Comparison of ENCODE assay signal across 8 cellular contexts in genomic region chr17:30290696-30291570, GRCh38. TPM values are rescaled to one million over a fixed set of nuclear protein-coding genes. Genes with fewer than 3 reads are reported as not detected.
A peak's percentile ranks its signal among the peaks of the same experiment; 100 is the strongest.
DNase-seq lines count a peak whose midpoint lies in the region; TF ChIP-seq lines count a peak whose summit lies in the region.

No MANE protein-coding gene starts in this region.

- H3F3A ChIP-seq in SK-N-SH (replicated peaks; ENCODE audit: insufficient read depth), result no peaks in the 10 kb centered on the region

- 2% methylated on average over 20 of the region's 22 CpGs for WGBS in SK-N-SH (ENCODE audit: low lambda C conversion rate)
- WGBS in spleen, 5 donors, result 3 to 5% (median 4%) methylated on average over 16 to 22 of the region's 22 CpGs

- intact Hi-C loops in spleen (cut with DNase I; ENCODE audit: low total_unique reads), result no loop called here

- in situ Hi-C loops in astrocyte of the spinal cord (cut with HindIII; ENCODE audit: low sequenced_read_pairs), result no loop called here

- peaks cover 20% of the 10 kb centered on the region for H3K79me2 ChIP-seq in ACC112 (ENCODE audit: control insufficient read depth, insufficient read depth, low read length, unreplicated experiment)
- peaks cover 25% of the 10 kb centered on the region for H3K79me2 ChIP-seq in SK-N-SH (ENCODE audit: insufficient read depth)

- peak overlapping the region; percentile 95 for H3K4me3 ChIP-seq in ACC112 (ENCODE audit: low read depth, low read length)
- peak overlapping the region; percentile 88 to 91 for H3K4me3 ChIP-seq in SK-N-SH (ENCODE audit: low read depth in 2 of 2, low read length in 1 of 2)
- H3K4me3 ChIP-seq in astrocyte of the spinal cord (ENCODE audit: low read depth, low read length), result peak overlapping the region; percentile 93
- peak overlapping the region; percentile 85 to 100 (median 98) for H3K4me3 ChIP-seq in spleen

- H3K27me3 ChIP-seq in ACC112 (ENCODE audit: insufficient read depth, low read length) (no peaks in the 10 kb centered on the region), SK-N-SH (ENCODE audit: insufficient read depth) (no peaks in the 10 kb centered on the region), spleen (replicated peaks in 1 of 7) (peaks cover 0 to 3% (median 0%) of the 10 kb centered on the region in 7 donors)

- H3K36me3 ChIP-seq in ACC112 (ENCODE audit: insufficient read depth, low read length) (peaks cover 19% of the 10 kb centered on the region), SK-N-SH (replicated peaks in 1 of 2; ENCODE audit: control insufficient read depth in 1 of 2, insufficient read depth in 2 of 2, low read length in 1 of 2) (peaks cover 30 to 31% of the 10 kb centered on the region in 2 experiments), spleen (peaks cover 0 to 33% (median 25%) of the 10 kb centered on the region in 6 donors)

- H3K4me1 ChIP-seq in ACC112 (ENCODE audit: control insufficient read depth, insufficient read depth, low read length, unreplicated experiment) (peaks cover 10% of the 10 kb centered on the region), SK-N-SH (ENCODE audit: control insufficient read depth in 1 of 2, insufficient read depth in 2 of 2, low read depth in 1 of 2, low read length in 1 of 2) (peaks cover 0 to 15% of the 10 kb centered on the region in 2 experiments; a peak in 2 of 4 replicates), spleen (peaks cover 10 to 32% (median 21%) of the 10 kb centered on the region in 6 donors)

- POLR2A ChIA-PET in SK-N-SH (lab: Yijun Ruan, JAX), result interaction anchor here (1.5 kb wide), 1 partner anchor 186 kb away, joined by 4 read pairs; no protein-coding TSS in a partner anchor

- H3K9me2 ChIP-seq in SK-N-SH, result no peaks in the 10 kb centered on the region

- TF ChIP-seq POLR2A in GM15510 (IDR thresholded peaks at IDR 0.05; ENCODE audit: borderline replicate concordance, extremely low read depth, insufficient read length) (peak; percentile 38), spleen (IDR thresholded peaks at IDR 0.05) (no peak)

- TF ChIP-seq EP300 in SK-N-SH (IDR thresholded peaks at IDR 0.05; ENCODE audit: borderline replicate concordance in 1 of 2, low read depth in 1 of 2, low read length in 1 of 2), result peak in 1 of 2 experiments; percentile 54; a peak in 2 of 4 replicates

- H2AFZ ChIP-seq in ACC112 (ENCODE audit: low read length, unreplicated experiment), result peak overlapping the region; percentile 91
- H2AFZ ChIP-seq in SK-N-SH (ENCODE audit: low read depth), result peak overlapping the region; percentile 98

- TF ChIP-seq RAD21 in SK-N-SH (IDR thresholded peaks at IDR 0.05; ENCODE audit: low read length), result no peak

- H3K9ac ChIP-seq in SK-N-SH, result peak overlapping the region; percentile 80

- H3K27ac ChIP-seq in ACC112 (ENCODE audit: low read depth, low read length) (no peak overlapping the region), SK-N-SH (ENCODE audit: low read depth in 2 of 2, low read length in 1 of 2) (peak overlapping the region in 1 of 2 experiments; percentile 31; a peak in 1 of 4 replicates), spleen (peak overlapping the region in 6 of 8 donors; percentile 76 to 86 (median 79))

- peak; percentile 64 for DNase-seq in HPDE6-E6E7 (ENCODE audit: extremely low spot score)
- peak; percentile 64 for DNase-seq in SK-N-SH
- no peak for DNase-seq in astrocyte of the spinal cord (ENCODE audit: low read depth, low spot score)
- peak; percentile 75 for DNase-seq in iPS-NIHi11 (ENCODE audit: low spot score)
- peak; percentile 81 for DNase-seq in spleen
- DNase-seq in NCI-H226, result no peak

- CTCF ChIA-PET in SK-N-SH (lab: Yijun Ruan, JAX), result interaction anchor here (1.0 to 2.4 kb wide), 7 partner anchors 13 to 186 kb away, joined by 3 to 11 read pairs (median 5); partner anchors contain the start of gene SLC6A4

- H3K9me3 ChIP-seq in SK-N-SH, result no peaks in the 10 kb centered on the region
- no peaks in the 10 kb centered on the region for H3K9me3 ChIP-seq in spleen

- no peaks in the 10 kb centered on the region for H4K20me1 ChIP-seq in SK-N-SH (ENCODE audit: insufficient read depth)

- TF ChIP-seq CTCF in SK-N-SH (IDR thresholded peaks at IDR 0.05), result no peak
- TF ChIP-seq CTCF in astrocyte of the spinal cord (IDR thresholded peaks at IDR 0.05; ENCODE audit: low read depth, low read length), result no peak
- TF ChIP-seq CTCF in spleen (IDR thresholded peaks at IDR 0.05 in 8 of 11, conservative IDR thresholded peaks at IDR 0.05 in 3 of 11), result no peak

- H3K4me2 ChIP-seq in SK-N-SH, result peak overlapping the region; percentile 74

TF ChIP-seq in SK-N-SH, 30 proteins besides CTCF, POLR2A, EP300 and RAD21:
- peak; percentile 44; the same call in 1 of the 2 replicates for TF ChIP-seq RFX5 (IDR thresholded peaks at IDR 0.05; ENCODE audit: low read length)
- peak; percentile 50 for TF ChIP-seq RCOR1 (IDR thresholded peaks at IDR 0.05; ENCODE audit: low read length)
- TF ChIP-seq TAF1 (IDR thresholded peaks at IDR 0.05; ENCODE audit: borderline replicate concordance, low read depth, low read length), result no peak
- peak; percentile 82 for TF ChIP-seq MAX (IDR thresholded peaks at IDR 0.05; ENCODE audit: low read depth)
- no peak for TF ChIP-seq SMC3 (IDR thresholded peaks at IDR 0.05; ENCODE audit: low read depth, low read length)
- TF ChIP-seq MXI1 (IDR thresholded peaks at IDR 0.05; ENCODE audit: low read depth, low read length), result peak; percentile 84
- TF ChIP-seq MEF2A (IDR thresholded peaks at IDR 0.05; ENCODE audit: borderline replicate concordance, low read depth), result no peak
- TF ChIP-seq GATA2 (CRISPR knock-in tag; IDR thresholded peaks at IDR 0.05), result peak; percentile 73
- TF ChIP-seq EZH2phosphoT487 (IDR thresholded peaks at IDR 0.05; ENCODE audit: borderline replicate concordance, low read depth), result no peak
- no peak for TF ChIP-seq YY1 (IDR thresholded peaks at IDR 0.05; ENCODE audit: low read depth)
TF ChIP-seq in SK-N-SH: peak in this region for 5.

RNA-seq across cellular contexts. Expression of gene BLMH, which starts 0.8 kb away (rescaled TPM):
- polyA plus RNA-seq in SK-N-SH (2012; rRNA removed), result 19.4 and 19.5 TPM in 2 replicates
- 24.5 and 26.1 TPM in 2 replicates for polyA plus RNA-seq in SK-N-SH (2012; cell fraction: cytosol; rRNA removed)
- polyA plus RNA-seq in SK-N-SH (2012; cell fraction: nucleus; rRNA removed), result 15.5 and 22.4 TPM in 2 replicates
- total RNA-seq in spleen, result 10 to 100 TPM; 26.2 to 35.5 (median 30.5) TPM
- polyA plus RNA-seq in spleen, result 10 to 100 TPM; 15.6 to 18.2 (median 16.1) TPM

RNA-seq across cellular contexts. Expression of gene TMIGD1, which starts 42.9 kb away (rescaled TPM):
- polyA plus RNA-seq in SK-N-SH (2012; rRNA removed) (not detected in 2 replicates), spleen (not detected)
- polyA plus RNA-seq in SK-N-SH (2012; cell fraction: cytosol; rRNA removed), result not detected in 2 replicates
- polyA plus RNA-seq in SK-N-SH (2012; cell fraction: nucleus; rRNA removed), result not detected in 2 replicates
- not detected for total RNA-seq in spleen

RNA-seq across cellular contexts. Expression of gene SLC6A4, which starts 55.4 kb away (rescaled TPM):
- 0.02 and 0.12 TPM in 2 replicates for polyA plus RNA-seq in SK-N-SH (2012; rRNA removed)
- 0.03 and 0.05 TPM in 2 replicates for polyA plus RNA-seq in SK-N-SH (2012; cell fraction: cytosol; rRNA removed)
- polyA plus RNA-seq in SK-N-SH (2012; cell fraction: nucleus; rRNA removed), result 0.19 TPM in 1 of 2 replicates, not detected in the other
- under 1 TPM in 4 of 7 donors, not detected in 3; 0.15 to 0.34 (median 0.28) TPM for total RNA-seq in spleen
- polyA plus RNA-seq in spleen, result under 1 TPM; under 0.01 to 0.09 (median 0.02) TPM

Comparison
In these comparisons a context has a peak if more than half of its experiments do, and no peak if none do; other contexts are left out.
1. DNase-seq: peak in HPDE6-E6E7 (single experiment), SK-N-SH (single experiment), iPS-NIHi11 (single experiment) and spleen (single experiment); none in astrocyte of the spinal cord (single experiment) and NCI-H226 (single experiment).
2. Peak in every context shown above with its lines, with median percentiles within 50 percentile points of each other: H3K4me3 ChIP-seq.